In the genomic region with DNA sequence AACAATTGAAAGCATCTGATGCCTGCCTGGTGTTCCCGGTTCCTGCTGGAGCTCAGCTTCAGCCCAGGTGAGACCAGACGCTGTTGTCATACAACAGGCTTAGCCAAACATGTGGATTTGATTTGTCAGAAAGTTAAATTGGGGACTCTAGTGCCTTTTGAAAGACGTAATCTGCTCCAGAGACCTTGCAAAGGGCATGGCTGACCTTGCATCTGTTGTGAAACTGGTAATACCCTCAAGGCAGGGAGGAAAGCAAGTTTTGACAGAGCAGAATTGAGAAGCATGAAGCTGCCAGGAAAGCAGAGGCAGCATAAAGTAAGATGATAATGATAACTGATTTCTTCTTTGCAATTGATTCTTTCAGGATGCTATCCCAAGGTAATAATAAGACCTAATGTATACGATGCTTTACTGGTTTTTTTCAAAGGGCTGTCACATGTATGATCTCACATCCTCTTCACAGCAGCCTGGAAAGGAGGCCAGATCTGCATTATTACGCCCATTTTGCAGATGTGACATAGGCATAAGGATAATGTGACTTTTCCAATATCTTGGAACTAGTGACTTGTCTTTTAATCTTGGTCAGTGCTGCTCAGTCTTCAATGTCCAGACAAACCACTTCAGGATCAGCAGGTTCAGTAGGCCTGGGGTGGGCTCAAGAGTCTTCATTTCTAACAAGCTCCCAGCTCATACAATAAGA, we compare ENCODE assay signal across 1 cellular context.
A peak's percentile ranks its signal among the peaks of the same experiment; 100 is the strongest.
TF ChIP-seq lines count a peak whose summit lies in the region.

No MANE protein-coding gene starts in this region.

TF ChIP-seq in SK-N-SH, 30 proteins besides CTCF, POLR2A, EP300 and RAD21 (continued from another document):
- TF ChIP-seq SMC3 (IDR thresholded peaks at IDR 0.05; ENCODE audit: low read depth, low read length) (no peak), EZH2phosphoT487 (IDR thresholded peaks at IDR 0.05; ENCODE audit: borderline replicate concordance, low read depth) (no peak), TEAD4 (IDR thresholded peaks at IDR 0.05; ENCODE audit: borderline replicate concordance, insufficient read depth) (no peak), GABPA (IDR thresholded peaks at IDR 0.05; ENCODE audit: low read depth) (no peak), MXI1 (IDR thresholded peaks at IDR 0.05; ENCODE audit: low read depth, low read length) (peak; percentile 77; the same call in 1 of the 2 replicates), IRF3 (IDR thresholded peaks at IDR 0.05; ENCODE audit: low read depth, low read length) (no peak), CHD2 (IDR thresholded peaks at IDR 0.05; ENCODE audit: low read length, partially characterized antibody) (peak; percentile 68), NFIC (IDR thresholded peaks at IDR 0.05; ENCODE audit: borderline replicate concordance) (no peak), GATA2 (CRISPR knock-in tag; IDR thresholded peaks at IDR 0.05) (peak; percentile 93), MEF2A (IDR thresholded peaks at IDR 0.05; ENCODE audit: borderline replicate concordance, low read depth) (no peak), SIN3A (IDR thresholded peaks at IDR 0.05; ENCODE audit: borderline replicate concordance, low read depth, low read length) (no peak), PBX3 (IDR thresholded peaks at IDR 0.05) (no peak; the same call in 1 of the 2 replicates), REST (IDR thresholded peaks at IDR 0.05; ENCODE audit: low read depth, low read length) (no peak), TCF12 (IDR thresholded peaks at IDR 0.05) (peak; percentile 61), USF1 (IDR thresholded peaks at IDR 0.05; ENCODE audit: borderline replicate concordance, low read depth) (no peak), FOXJ3 (CRISPR knock-in tag; IDR thresholded peaks at IDR 0.05) (peak; percentile 98), NRF1 (IDR thresholded peaks at IDR 0.05; ENCODE audit: low read depth, low read length) (no peak), JUND (IDR thresholded peaks at IDR 0.05) (no peak)
